In the genomic region with DNA sequence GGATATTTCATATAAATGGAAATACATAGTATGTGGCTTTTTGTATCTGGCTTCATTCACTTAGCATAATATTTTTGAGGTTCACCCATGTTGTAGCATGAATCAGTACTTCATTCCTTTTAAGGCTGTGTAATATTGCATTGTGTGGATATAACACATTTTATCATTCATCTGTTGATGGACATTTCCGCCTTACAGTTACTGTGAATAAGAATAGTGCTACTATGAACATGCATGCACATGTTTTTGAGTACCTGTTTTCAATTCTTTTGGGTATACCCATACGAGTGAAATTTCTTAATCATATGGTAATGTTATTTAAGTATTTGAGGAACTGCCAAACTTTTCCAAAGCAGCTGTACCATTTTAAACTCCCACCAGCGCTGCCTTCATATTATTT, we compare ENCODE assay signal across 31 cellular contexts.
"Had no signal": no experiment of that assay in that cellular context is flagged by ENCODE, and none has a peak within 500 bp of the region (broad histone marks: within the 10 kb centered on the region; RNA-seq: fewer than 3 reads in every experiment).

No MANE protein-coding gene starts in this region.

- DNase-seq: activated CD4-positive, alpha-beta T cell treated with anti-CD3 and anti-CD28 coated beads for 4 hours; activated CD4-positive, alpha-beta T cell treated with anti-CD3 and anti-CD28 coated beads, Interleukin-2, amount 50 U/mL, for 4 hours; activated effector memory CD4-positive, alpha-beta T cell treated with anti-CD3 and anti-CD28 coated beads, Interleukin-2, amount 50 U/mL, for 16 hours; activated naive CD4-positive, alpha-beta T cell treated with anti-CD3 and anti-CD28 coated beads for 36 hours; activated naive CD8-positive, alpha-beta T cell treated with anti-CD3 and anti-CD28 coated beads, Interleukin-2, amount 10 ng/mL, durations not matched to agents 7 days and 5 days; activated T-cell treated with anti-CD3 and anti-CD28 coated beads for 4 hours; dorsolateral prefrontal cortex; effector memory CD8-positive, alpha-beta T cell; islet precursor cell; left cardiac atrium; left ventricle myocardium superior; midbrain; naive thymus-derived CD4-positive, alpha-beta T cell; nucleus accumbens; pancreas; retina; sigmoid colon; stimulated activated CD4-positive, alpha-beta T cell treated with anti-CD3 and anti-CD28 coated beads, Interleukin-1b, Interleukin-23, amount 100 ng/mL, for 48 hours; stimulated activated naive B cell treated with anti-CD40 and anti-IgM and Interleukin-4, amounts not matched to agents 10 μg/mL and 1 μg/mL and 100 μg/mL, for 72 hours; stomach; T-helper 1 cell; tibial artery; upper lobe of right lung had no signal

- H2AFZ ChIP-seq: hepatocyte had no signal

- H3K4me3 ChIP-seq: ascending aorta, coronary artery, dorsolateral prefrontal cortex, esophagus muscularis mucosa, gastroesophageal sphincter, hepatocyte, pancreas, prostate gland, sigmoid colon, smooth muscle cell, stomach, suprapubic skin, tibial artery, upper lobe of right lung had no signal

- H3K36me3 ChIP-seq: ascending aorta, gastroesophageal sphincter, pancreas, prostate gland, sigmoid colon, suprapubic skin, tibial artery had no signal

- H3K9me3 ChIP-seq: ascending aorta, esophagus muscularis mucosa, gastroesophageal sphincter, pancreas, prostate gland, sigmoid colon, stomach, suprapubic skin, tibial artery, upper lobe of right lung had no signal

- H3K27me3 ChIP-seq: ascending aorta, gastroesophageal sphincter, hepatocyte, sigmoid colon, suprapubic skin, tibial artery, upper lobe of right lung had no signal

- H3K4me2 ChIP-seq: hepatocyte, smooth muscle cell had no signal

- H3K27ac ChIP-seq: ascending aorta, coronary artery, dorsolateral prefrontal cortex, esophagus muscularis mucosa, gastroesophageal sphincter, hepatocyte, pancreas, prostate gland, sigmoid colon, stomach, suprapubic skin, tibial artery, upper lobe of right lung had no signal

- ATAC-seq: effector memory CD8-positive, alpha-beta T cell; gastroesophageal sphincter; left cardiac atrium; left ventricle myocardium superior; naive thymus-derived CD4-positive, alpha-beta T cell; pancreas; stimulated activated naive B cell treated with anti-CD40 and anti-IgM and Interleukin-4, amounts not matched to agents 10 μg/mL and 1 μg/mL and 100 μg/mL, for 72 hours; upper lobe of right lung had no signal

- H3K4me1 ChIP-seq: ascending aorta, esophagus muscularis mucosa, gastroesophageal sphincter, pancreas, prostate gland, sigmoid colon, stomach, suprapubic skin, tibial artery, upper lobe of right lung had no signal

- H3K79me2 ChIP-seq: hepatocyte had no signal
